8 cellular contexts compared by ENCODE assay signal in genomic region chr5:1343931-1344901, GRCh38. TPM values are rescaled to one million over a fixed set of nuclear protein-coding genes. Genes with fewer than 3 reads are reported as not detected.
DNase-seq lines count a peak whose midpoint lies in the region; ATAC-seq and TF ChIP-seq lines count a peak whose summit lies in the region.

No MANE protein-coding gene starts in this region.

- peak overlapping the region; percentile 87 for H3K4me3 Mint-ChIP-seq in activated CD4-positive, alpha-beta memory T cell treated with anti-CD3 and anti-CD28 coated beads for 36 hours

- WGBS in prostate gland = 15% methylated on average over 20 of the region's 61 CpGs

- no peaks in the 10 kb centered on the region for H3K27me3 ChIP-seq in BLaER1 treated with 17β-estradiol and CSF1 and Interleukin-3, amounts not matched to agents 10 nM and 100 nM
- no peaks in the 10 kb centered on the region for H3K27me3 ChIP-seq in HL-60 (ENCODE audit: insufficient read depth, poor library complexity, severe bottlenecking)
- H3K27me3 ChIP-seq in prostate gland (replicated peaks; ENCODE audit: insufficient read depth) = no peaks in the 10 kb centered on the region

- H3K9ac ChIP-seq in BLaER1 treated with 17β-estradiol and CSF1 and Interleukin-3, amounts not matched to agents 10 nM and 100 nM = peak overlapping the region; percentile 85 to 96 (median 89)

- peaks cover 11 to 53% (median 48%) of the 10 kb centered on the region in 11 experiments; a peak in 21 of 22 replicates for H4K20me1 ChIP-seq in BLaER1 treated with 17β-estradiol and CSF1 and Interleukin-3, amounts not matched to agents 10 nM and 100 nM

- peaks cover 28% of the 10 kb centered on the region for H3K4me1 Mint-ChIP-seq in activated CD4-positive, alpha-beta memory T cell treated with anti-CD3 and anti-CD28 coated beads for 36 hours (ENCODE audit: low read depth)

- ATAC-seq in GM19455 (IDR thresholded peaks at IDR 0.05; ENCODE audit: unreplicated experiment) = peak; percentile 18

- H3K27ac ChIP-seq in BLaER1 treated with 17β-estradiol and CSF1 and Interleukin-3, amounts not matched to agents 10 nM and 100 nM = peak overlapping the region; percentile 77 to 88 (median 85); a peak in 21 of 22 replicates
- H3K27ac ChIP-seq in HL-60 (replicated peaks) (peak overlapping the region; percentile 53), prostate gland (peak overlapping the region in 1 of 2 donors; percentile 37)

- DNase-seq in HL-60 (ENCODE audit: low read depth in 1 of 2, low spot score in 1 of 2) = no peak
- DNase-seq in activated CD4-positive, alpha-beta memory T cell treated with anti-CD3 and anti-CD28 coated beads for 36 hours = peak; percentile 35
- peak; percentile 10 for DNase-seq in fibroblast of pulmonary artery (ENCODE audit: low read depth)
- no peak for DNase-seq in prostate gland (ENCODE audit: low spot score)
- DNase-seq in SHP77 treated with DMSO at 0.1 percent for 48 hours (lab: John Stamatoyannopoulos, UW) = no peak
- DNase-seq in NCI-H446 treated with DMSO at 0.1 percent for 48 hours (lab: John Stamatoyannopoulos, UW) = no peak

- no peaks in the 10 kb centered on the region for H3K27me3 Mint-ChIP-seq in activated CD4-positive, alpha-beta memory T cell treated with anti-CD3 and anti-CD28 coated beads for 36 hours

- peaks cover 27% of the 10 kb centered on the region for H3K36me3 Mint-ChIP-seq in activated CD4-positive, alpha-beta memory T cell treated with anti-CD3 and anti-CD28 coated beads for 36 hours

- intact Hi-C loops in activated CD4-positive, alpha-beta memory T cell treated with anti-CD3 and anti-CD28 coated beads for 36 hours (cut with micrococcal nuclease) = loop anchor here (2.0 to 10.0 kb wide), 3 partner anchors 29 to 49 kb away; partner anchors contain the start of gene TERT
- intact Hi-C loops in prostate gland (cut with DNase I) = loop anchor here (10.0 kb wide), 1 partner anchor 301 kb away; no protein-coding TSS in a partner anchor

- H3K4me3 ChIP-seq in BLaER1 treated with 17β-estradiol and CSF1 and Interleukin-3, amounts not matched to agents 10 nM and 100 nM = peak overlapping the region; percentile 71 to 95 (median 84)
- peak overlapping the region; percentile 97 for H3K4me3 ChIP-seq in HL-60 (replicated peaks; ENCODE audit: insufficient read depth, low read length)
- H3K4me3 ChIP-seq in fibroblast of pulmonary artery (replicated peaks; ENCODE audit: low read depth, low read length) = peak overlapping the region; percentile 72
- H3K4me3 ChIP-seq in prostate gland = peak overlapping the region; percentile 89 to 93

- peak overlapping the region; percentile 85 for H3K27ac Mint-ChIP-seq in activated CD4-positive, alpha-beta memory T cell treated with anti-CD3 and anti-CD28 coated beads for 36 hours

- H3K4me1 ChIP-seq in BLaER1 treated with 17β-estradiol and CSF1 and Interleukin-3, amounts not matched to agents 10 nM and 100 nM = peaks cover 37 to 67% (median 58%) of the 10 kb centered on the region in 10 experiments
- peaks cover 5% of the 10 kb centered on the region for H3K4me1 ChIP-seq in prostate gland (replicated peaks)

- POLR2A ChIA-PET in activated CD4-positive, alpha-beta memory T cell treated with anti-CD3 and anti-CD28 coated beads for 36 hours (lab: Charles Lee) = interaction anchor here (0.6 to 1.5 kb wide), 5 partner anchors 10 to 50 kb away, joined by 3 to 5 read pairs (median 3); partner anchors contain the start of gene TERT

- TF ChIP-seq CTCF in HL-60 (IDR thresholded peaks at IDR 0.05; ENCODE audit: insufficient read depth, low read length) (no peak), fibroblast of pulmonary artery (IDR thresholded peaks at IDR 0.05; ENCODE audit: low read length, missing control alignments) (no peak), prostate gland (IDR thresholded peaks at IDR 0.05) (no peak)

- H3K4me2 ChIP-seq in BLaER1 treated with 17β-estradiol and CSF1 and Interleukin-3, amounts not matched to agents 10 nM and 100 nM = peak overlapping the region; percentile 89 to 99 (median 98)

- TF ChIP-seq POLR2A in prostate gland (IDR thresholded peaks at IDR 0.05) = no peak

- CTCF ChIA-PET in activated CD4-positive, alpha-beta memory T cell treated with anti-CD3 and anti-CD28 coated beads for 36 hours (lab: Charles Lee) = interaction anchor here (0.7 to 2.0 kb wide), 4 partner anchors 27 to 250 kb away, joined by 3 to 7 read pairs (median 3); no protein-coding TSS in a partner anchor

- no peaks in the 10 kb centered on the region for H3K9me3 Mint-ChIP-seq in activated CD4-positive, alpha-beta memory T cell treated with anti-CD3 and anti-CD28 coated beads for 36 hours

- peaks cover 34 to 45% (median 42%) of the 10 kb centered on the region in 11 experiments for H3K36me3 ChIP-seq in BLaER1 treated with 17β-estradiol and CSF1 and Interleukin-3, amounts not matched to agents 10 nM and 100 nM
- no peaks in the 10 kb centered on the region for H3K36me3 ChIP-seq in prostate gland

- no peaks in the 10 kb centered on the region for H3K9me3 ChIP-seq in BLaER1 treated with 17β-estradiol and CSF1 and Interleukin-3, amounts not matched to agents 10 nM and 100 nM (replicated peaks in 1 of 11)
- H3K9me3 ChIP-seq in prostate gland = no peaks in the 10 kb centered on the region

RNA-seq across cellular contexts. Expression of gene CLPTM1L, which starts 0.7 kb away (rescaled TPM):
- total RNA-seq in activated CD4-positive, alpha-beta memory T cell treated with anti-CD3 and anti-CD28 coated beads for 36 hours = 10 to 100 TPM; 70.1 to 72.9 TPM
- total RNA-seq in prostate gland = 100 to 1,000 TPM; 105 to 135 TPM

RNA-seq across cellular contexts. Expression of gene TERT, which starts 49.3 kb away (rescaled TPM):
- total RNA-seq in activated CD4-positive, alpha-beta memory T cell treated with anti-CD3 and anti-CD28 coated beads for 36 hours = 1 to 10 TPM; 4.7 to 7.3 TPM
- 1 to 10 TPM in 1 of 2 donors, not detected in 1; 3.6 TPM for total RNA-seq in prostate gland

Comparison
In these comparisons a context has a peak if more than half of its experiments do, and no peak if none do; other contexts are left out.
1. DNase-seq: peak in activated CD4-positive, alpha-beta memory T cell treated with anti-CD3 and anti-CD28 coated beads for 36 hours (single experiment) and fibroblast of pulmonary artery (single experiment); none in HL-60 (0 of 2), prostate gland (single experiment), SHP77 treated with DMSO at 0.1 percent for 48 hours (single experiment) and NCI-H446 treated with DMSO at 0.1 percent for 48 hours (single experiment).
2. Peak in every context shown above with its lines, with median percentiles within 50 percentile points of each other: H3K4me3 ChIP-seq.